ENCODE assay signal across 1 cellular context in genomic region chr15:50180578-50180977, GRCh38.
TF ChIP-seq lines count a peak whose summit lies in the region.

No MANE protein-coding gene starts in this region.

TF ChIP-seq in GM23338, 12 proteins besides CTCF, POLR2A, EP300 and RAD21 (continued from another document):
- TF ChIP-seq, protein P1, sequence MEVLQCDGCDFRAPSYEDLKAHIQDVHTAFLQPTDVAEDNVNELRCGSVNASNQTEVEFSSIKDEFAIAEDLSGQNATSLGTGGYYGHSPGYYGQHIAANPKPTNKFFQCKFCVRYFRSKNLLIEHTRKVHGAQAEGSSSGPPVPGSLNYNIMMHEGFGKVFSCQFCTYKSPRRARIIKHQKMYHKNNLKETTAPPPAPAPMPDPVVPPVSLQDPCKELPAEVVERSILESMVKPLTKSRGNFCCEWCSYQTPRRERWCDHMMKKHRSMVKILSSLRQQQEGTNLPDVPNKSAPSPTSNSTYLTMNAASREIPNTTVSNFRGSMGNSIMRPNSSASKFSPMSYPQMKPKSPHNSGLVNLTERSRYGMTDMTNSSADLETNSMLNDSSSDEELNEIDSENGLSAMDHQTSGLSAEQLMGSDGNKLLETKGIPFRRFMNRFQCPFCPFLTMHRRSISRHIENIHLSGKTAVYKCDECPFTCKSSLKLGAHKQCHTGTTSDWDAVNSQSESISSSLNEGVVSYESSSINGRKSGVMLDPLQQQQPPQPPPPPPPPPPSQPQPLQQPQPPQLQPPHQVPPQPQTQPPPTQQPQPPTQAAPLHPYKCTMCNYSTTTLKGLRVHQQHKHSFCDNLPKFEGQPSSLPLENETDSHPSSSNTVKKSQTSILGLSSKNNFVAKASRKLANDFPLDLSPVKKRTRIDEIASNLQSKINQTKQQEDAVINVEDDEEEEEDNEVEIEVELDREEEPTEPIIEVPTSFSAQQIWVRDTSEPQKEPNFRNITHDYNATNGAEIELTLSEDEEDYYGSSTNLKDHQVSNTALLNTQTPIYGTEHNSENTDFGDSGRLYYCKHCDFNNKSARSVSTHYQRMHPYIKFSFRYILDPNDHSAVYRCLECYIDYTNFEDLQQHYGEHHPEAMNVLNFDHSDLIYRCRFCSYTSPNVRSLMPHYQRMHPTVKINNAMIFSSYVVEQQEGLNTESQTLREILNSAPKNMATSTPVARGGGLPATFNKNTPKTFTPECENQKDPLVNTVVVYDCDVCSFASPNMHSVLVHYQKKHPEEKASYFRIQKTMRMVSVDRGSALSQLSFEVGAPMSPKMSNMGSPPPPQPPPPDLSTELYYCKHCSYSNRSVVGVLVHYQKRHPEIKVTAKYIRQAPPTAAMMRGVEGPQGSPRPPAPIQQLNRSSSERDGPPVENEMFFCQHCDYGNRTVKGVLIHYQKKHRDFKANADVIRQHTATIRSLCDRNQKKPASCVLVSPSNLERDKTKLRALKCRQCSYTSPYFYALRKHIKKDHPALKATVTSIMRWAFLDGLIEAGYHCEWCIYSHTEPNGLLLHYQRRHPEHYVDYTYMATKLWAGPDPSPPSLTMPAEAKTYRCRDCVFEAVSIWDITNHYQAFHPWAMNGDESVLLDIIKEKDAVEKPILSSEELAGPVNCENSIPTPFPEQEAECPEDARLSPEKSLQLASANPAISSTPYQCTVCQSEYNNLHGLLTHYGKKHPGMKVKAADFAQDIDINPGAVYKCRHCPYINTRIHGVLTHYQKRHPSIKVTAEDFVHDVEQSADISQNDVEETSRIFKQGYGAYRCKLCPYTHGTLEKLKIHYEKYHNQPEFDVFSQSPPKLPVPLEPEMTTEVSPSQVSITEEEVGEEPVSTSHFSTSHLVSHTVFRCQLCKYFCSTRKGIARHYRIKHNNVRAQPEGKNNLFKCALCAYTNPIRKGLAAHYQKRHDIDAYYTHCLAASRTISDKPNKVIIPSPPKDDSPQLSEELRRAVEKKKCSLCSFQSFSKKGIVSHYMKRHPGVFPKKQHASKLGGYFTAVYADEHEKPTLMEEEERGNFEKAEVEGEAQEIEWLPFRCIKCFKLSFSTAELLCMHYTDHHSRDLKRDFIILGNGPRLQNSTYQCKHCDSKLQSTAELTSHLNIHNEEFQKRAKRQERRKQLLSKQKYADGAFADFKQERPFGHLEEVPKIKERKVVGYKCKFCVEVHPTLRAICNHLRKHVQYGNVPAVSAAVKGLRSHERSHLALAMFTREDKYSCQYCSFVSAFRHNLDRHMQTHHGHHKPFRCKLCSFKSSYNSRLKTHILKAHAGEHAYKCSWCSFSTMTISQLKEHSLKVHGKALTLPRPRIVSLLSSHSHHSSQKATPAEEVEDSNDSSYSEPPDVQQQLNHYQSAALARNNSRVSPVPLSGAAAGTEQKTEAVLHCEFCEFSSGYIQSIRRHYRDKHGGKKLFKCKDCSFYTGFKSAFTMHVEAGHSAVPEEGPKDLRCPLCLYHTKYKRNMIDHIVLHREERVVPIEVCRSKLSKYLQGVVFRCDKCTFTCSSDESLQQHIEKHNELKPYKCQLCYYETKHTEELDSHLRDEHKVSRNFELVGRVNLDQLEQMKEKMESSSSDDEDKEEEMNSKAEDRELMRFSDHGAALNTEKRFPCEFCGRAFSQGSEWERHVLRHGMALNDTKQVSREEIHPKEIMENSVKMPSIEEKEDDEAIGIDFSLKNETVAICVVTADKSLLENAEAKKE (CRISPR knock-in tag; IDR thresholded peaks at IDR 0.05), result no peak
- TF ChIP-seq, protein P2, sequence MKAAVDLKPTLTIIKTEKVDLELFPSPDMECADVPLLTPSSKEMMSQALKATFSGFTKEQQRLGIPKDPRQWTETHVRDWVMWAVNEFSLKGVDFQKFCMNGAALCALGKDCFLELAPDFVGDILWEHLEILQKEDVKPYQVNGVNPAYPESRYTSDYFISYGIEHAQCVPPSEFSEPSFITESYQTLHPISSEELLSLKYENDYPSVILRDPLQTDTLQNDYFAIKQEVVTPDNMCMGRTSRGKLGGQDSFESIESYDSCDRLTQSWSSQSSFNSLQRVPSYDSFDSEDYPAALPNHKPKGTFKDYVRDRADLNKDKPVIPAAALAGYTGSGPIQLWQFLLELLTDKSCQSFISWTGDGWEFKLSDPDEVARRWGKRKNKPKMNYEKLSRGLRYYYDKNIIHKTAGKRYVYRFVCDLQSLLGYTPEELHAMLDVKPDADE (IDR thresholded peaks at IDR 0.05), result no peak
- TF ChIP-seq STAT1 (IDR thresholded peaks at IDR 0.05; ENCODE audit: unreplicated experiment), result no peak
- no peak for TF ChIP-seq JUNB (IDR thresholded peaks at IDR 0.05; ENCODE audit: unreplicated experiment)
- no peak for TF ChIP-seq CREB1 (CRISPR knock-in tag; IDR thresholded peaks at IDR 0.05; ENCODE audit: low read depth)
- no peak for TF ChIP-seq ZNF114 (CRISPR knock-in tag; IDR thresholded peaks at IDR 0.05)
- no peak for TF ChIP-seq EZH2phosphoT487 (IDR thresholded peaks at IDR 0.05; ENCODE audit: unreplicated experiment)
- TF ChIP-seq EZH2 (IDR thresholded peaks at IDR 0.05; ENCODE audit: low read depth, unreplicated experiment), result no peak
- no peak for TF ChIP-seq REST (IDR thresholded peaks at IDR 0.05; ENCODE audit: unreplicated experiment)
- TF ChIP-seq POLR2AphosphoS5 (IDR thresholded peaks at IDR 0.05; ENCODE audit: low read depth), result no peak
